9 cellular contexts compared by ENCODE assay signal in the genomic region with DNA sequence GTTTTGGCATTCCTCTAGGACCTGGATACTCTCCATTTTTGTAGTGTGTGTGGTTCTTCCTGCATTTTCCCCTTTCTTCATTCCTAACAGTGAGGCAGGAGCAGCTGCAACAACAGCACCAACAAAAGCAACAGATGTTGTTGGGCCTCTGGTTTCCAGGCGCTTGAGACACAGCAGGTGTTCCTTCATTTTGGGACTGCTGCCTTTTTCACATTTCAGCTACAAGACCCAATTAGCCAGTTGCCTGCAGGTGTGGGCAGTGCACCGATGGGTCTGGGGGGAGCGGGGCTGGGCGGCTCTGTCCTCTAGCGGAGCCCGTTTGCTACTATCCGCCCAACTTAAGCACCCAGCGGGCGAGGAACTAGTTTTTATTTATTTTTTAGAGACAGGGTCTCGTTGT. TPM values are rescaled to one million over a fixed set of nuclear protein-coding genes. Genes with fewer than 3 reads are reported as not detected.
DNase-seq lines count a peak whose midpoint lies in the region; ATAC-seq and TF ChIP-seq lines count a peak whose summit lies in the region.
"Had no signal": no experiment of that assay in that cellular context is flagged by ENCODE, and none has a peak within 500 bp of the region (broad histone marks: within the 10 kb centered on the region; RNA-seq: fewer than 3 reads in every experiment).

No MANE protein-coding gene starts in this region.

- DNase-seq in activated B cell treated with CpG ODN at 0.5 μM for 24 hours (no peak), lower lobe of right lung (no peak), hippocampal formation (lab: John Stamatoyannopoulos, UW) (no peak), OCI-M2 (lab: John Stamatoyannopoulos, UW; ENCODE audit: unreplicated experiment) (no peak)
- DNase-seq: activated CD4-positive, alpha-beta T cell treated with anti-CD3 and anti-CD28 coated beads for 1 hour had no signal

- TF ChIP-seq CTCF in C4-2B (conservative IDR thresholded peaks at IDR 0.05) (no peak), activated B cell treated with CpG ODN at 0.5 μM for 24 hours (IDR thresholded peaks at IDR 0.05) (no peak), lower lobe of right lung (IDR thresholded peaks at IDR 0.05) (no peak)

- H3K4me1 ChIP-seq in lower lobe of right lung: peaks cover 48% of the 10 kb centered on the region

- peak overlapping the region; percentile 60 for H3K27ac Mint-ChIP-seq in activated B cell treated with CpG ODN at 0.5 μM for 24 hours

- H3K36me3 ChIP-seq in KOPT-K1 (ENCODE audit: insufficient read depth, low read length): peaks cover 16% of the 10 kb centered on the region
- no peaks in the 10 kb centered on the region for H3K36me3 ChIP-seq in lower lobe of right lung

- no peak for ATAC-seq in activated B cell treated with CpG ODN at 0.5 μM for 24 hours (ENCODE audit: low read depth)
- peak; percentile 9 to 30 for ATAC-seq in lower lobe of right lung
- ATAC-seq in GM21737 (IDR thresholded peaks at IDR 0.05; ENCODE audit: unreplicated experiment): no peak
- ATAC-seq in GM21423 (IDR thresholded peaks at IDR 0.05; ENCODE audit: unreplicated experiment): no peak

- POLR2A ChIA-PET in activated B cell treated with CpG ODN at 0.5 μM for 24 hours (lab: Charles Lee): interaction anchor here (0.9 to 2.2 kb wide), 5 partner anchors 9 to 70 kb away, joined by 3 to 12 read pairs (median 5); no protein-coding TSS in a partner anchor

- H3K9me3 Mint-ChIP-seq in activated B cell treated with CpG ODN at 0.5 μM for 24 hours: no peaks in the 10 kb centered on the region

- H3K27me3 Mint-ChIP-seq in activated B cell treated with CpG ODN at 0.5 μM for 24 hours: no peaks in the 10 kb centered on the region

- CTCF ChIA-PET in activated B cell treated with CpG ODN at 0.5 μM for 24 hours (lab: Charles Lee): interaction anchor here (0.6 to 2.5 kb wide), 6 partner anchors 9 to 215 kb away, joined by 3 to 13 read pairs (median 3); no protein-coding TSS in a partner anchor

- H3K27me3 ChIP-seq in lower lobe of right lung (ENCODE audit: low read depth): no peaks in the 10 kb centered on the region

- H3K36me3 Mint-ChIP-seq in activated B cell treated with CpG ODN at 0.5 μM for 24 hours (ENCODE audit: low read depth): peaks cover 50% of the 10 kb centered on the region

- H3K27ac ChIP-seq in C4-2B: peak overlapping the region; percentile 56
- H3K27ac ChIP-seq in KOPT-K1 (ENCODE audit: low read depth, low read length, poor library complexity, severe bottlenecking): peak overlapping the region; percentile 72
- H3K27ac ChIP-seq in lower lobe of right lung: peak overlapping the region; percentile 67

- no peaks in the 10 kb centered on the region for H3K9me3 ChIP-seq in KOPT-K1 (ENCODE audit: insufficient read depth, low read length, poor library complexity, severe bottlenecking)
- H3K9me3 ChIP-seq in lower lobe of right lung: no peaks in the 10 kb centered on the region

- intact Hi-C loops in activated B cell treated with CpG ODN at 0.5 μM for 24 hours (cut with micrococcal nuclease) (no loop called here), lower lobe of right lung (cut with DNase I) (no loop called here)

- H3K4me3 Mint-ChIP-seq in activated B cell treated with CpG ODN at 0.5 μM for 24 hours: no peak overlapping the region

- no peak overlapping the region for H3K4me3 ChIP-seq in lower lobe of right lung

- peaks cover 84% of the 10 kb centered on the region for H3K4me1 Mint-ChIP-seq in activated B cell treated with CpG ODN at 0.5 μM for 24 hours

RNA-seq across cellular contexts. Expression of a gene that starts 26.0 kb away (rescaled TPM):
- total RNA-seq in activated B cell treated with CpG ODN at 0.5 μM for 24 hours: 129 and 136 TPM in 2 replicates
- total RNA-seq in lower lobe of right lung: 98.1 TPM

Comparison
In these comparisons a context has a peak if more than half of its experiments do, and no peak if none do; other contexts are left out.
1. ATAC-seq: peak in lower lobe of right lung (2 of 2); none in activated B cell treated with CpG ODN at 0.5 μM for 24 hours (single experiment), GM21737 (single experiment) and GM21423 (single experiment).
2. Peak in every context shown above with its lines, with median percentiles within 50 percentile points of each other: H3K27ac ChIP-seq.